In the genomic region with DNA sequence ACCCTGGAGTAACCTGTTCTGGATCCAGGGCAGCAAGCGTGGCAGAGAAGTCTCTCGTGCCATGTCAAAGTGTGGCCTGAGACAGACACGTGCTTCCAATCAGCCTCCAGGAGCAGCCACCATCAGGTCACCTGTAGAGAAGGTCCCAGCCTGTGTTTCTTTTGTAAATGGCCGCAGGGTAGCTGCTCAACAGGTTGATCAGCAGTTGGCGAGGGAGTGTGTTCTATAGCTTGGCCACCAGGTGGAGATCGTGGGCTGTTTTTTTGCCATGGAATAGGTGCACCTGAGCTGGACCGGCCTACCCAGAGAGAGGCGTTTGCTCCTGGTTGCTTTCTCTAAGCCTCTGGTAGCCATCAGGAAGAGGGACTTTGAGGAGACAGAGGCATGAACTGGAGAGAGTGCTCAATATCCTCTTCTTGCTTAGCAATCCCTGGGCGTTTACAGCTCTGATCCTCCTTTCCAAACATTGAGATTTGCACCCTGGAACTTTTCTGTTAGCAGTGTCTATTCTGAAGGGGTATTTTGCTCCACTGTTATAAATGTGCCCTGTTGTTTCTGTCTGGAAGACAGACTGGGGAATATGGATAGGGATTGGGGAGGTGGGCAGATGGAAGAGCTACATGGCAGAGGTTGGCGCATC, we compare ENCODE assay signal across 8 cellular contexts. TPM values are rescaled to one million over a fixed set of nuclear protein-coding genes. Genes with fewer than 3 reads are reported as not detected.
DNase-seq lines count a peak whose midpoint lies in the region; TF ChIP-seq lines count a peak whose summit lies in the region.

No MANE protein-coding gene starts in this region.

- no peaks in the 10 kb centered on the region for H3K36me3 ChIP-seq in GM06990 (ENCODE audit: control insufficient read depth, insufficient read depth, low read length)

- peaks cover 1% of the 10 kb centered on the region; the same call in 1 of the 2 replicates for H3K27me3 ChIP-seq in GM06990 (replicated peaks; ENCODE audit: control insufficient read depth, insufficient read depth, low read length)

- intact Hi-C loops in head of caudate nucleus (cut with DNase I): loop anchor here (5.0 kb wide), 1 partner anchor 431 kb away; no protein-coding TSS in a partner anchor

- peak; percentile 81 for TF ChIP-seq CTCF in GM06990 (IDR thresholded peaks at IDR 0.05; ENCODE audit: insufficient read depth, low read length, poor library complexity, severe bottlenecking)

- DNase-seq in GM06990 (ENCODE audit: extremely low read depth, insufficient read length) (no peak), H4 (ENCODE audit: low spot score) (peak; percentile 55), LoVo (ENCODE audit: low spot score) (peak; percentile 76), SHP77 (lab: John Stamatoyannopoulos, UW) (peak; percentile 24 to 34), head of caudate nucleus (peak; percentile 16 to 79 (median 56)), retina (peak; percentile 76), mesenteric fat pad (ENCODE audit: low spot score) (no peak)
- peak; percentile 81 for DNase-seq in activated effector memory CD4-positive, alpha-beta T cell treated with anti-CD3 and anti-CD28 coated beads, Interleukin-2, amount 50 U/mL, for 16 hours

- H3K4me3 ChIP-seq in GM06990 (replicated peaks; ENCODE audit: low read depth, low read length): no peak overlapping the region

RNA-seq across cellular contexts. Expression of gene EN1, which starts 34.2 kb away (rescaled TPM):
- 0.06 and 0.35 TPM in 2 replicates for total RNA-seq in H4 (2014; rRNA removed; shearing (Covaris generic))
- 4.4 TPM for total RNA-seq in mesenteric fat pad

Comparison
In these comparisons a context has a peak if more than half of its experiments do, and no peak if none do; other contexts are left out.
1. DNase-seq: peak in H4 (single experiment), LoVo (single experiment), SHP77 (2 of 2), activated effector memory CD4-positive, alpha-beta T cell treated with anti-CD3 and anti-CD28 coated beads, Interleukin-2, amount 50 U/mL, for 16 hours (single experiment), head of caudate nucleus (42 of 42) and retina (single experiment); none in GM06990 (single experiment) and mesenteric fat pad (single experiment).